1 cellular context compared by ENCODE assay signal in the genomic region with DNA sequence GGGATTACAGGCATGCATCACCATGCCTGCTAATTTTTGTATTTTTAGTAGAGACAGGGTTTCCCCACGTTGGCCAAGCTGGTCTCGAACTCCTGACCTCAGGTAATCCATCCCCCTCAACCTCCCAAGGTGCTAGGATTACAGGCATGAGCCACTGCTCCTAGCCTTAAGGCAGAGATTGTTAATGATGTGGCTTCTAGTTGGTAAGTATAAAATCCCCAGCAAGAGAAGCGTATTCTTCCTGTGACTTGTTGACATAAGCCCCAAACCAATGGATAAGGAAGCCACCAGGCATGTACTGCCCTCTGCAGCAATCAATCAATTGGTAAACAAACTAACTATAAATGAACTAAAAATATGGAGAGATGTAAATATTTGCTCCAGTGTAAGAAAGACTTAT.
TF ChIP-seq lines count a peak whose summit lies in the region.

No MANE protein-coding gene starts in this region.

TF ChIP-seq in WTC11, 78 proteins besides CTCF, POLR2A, EP300 and RAD21 (continued from another document):
- TF ChIP-seq, protein P1, sequence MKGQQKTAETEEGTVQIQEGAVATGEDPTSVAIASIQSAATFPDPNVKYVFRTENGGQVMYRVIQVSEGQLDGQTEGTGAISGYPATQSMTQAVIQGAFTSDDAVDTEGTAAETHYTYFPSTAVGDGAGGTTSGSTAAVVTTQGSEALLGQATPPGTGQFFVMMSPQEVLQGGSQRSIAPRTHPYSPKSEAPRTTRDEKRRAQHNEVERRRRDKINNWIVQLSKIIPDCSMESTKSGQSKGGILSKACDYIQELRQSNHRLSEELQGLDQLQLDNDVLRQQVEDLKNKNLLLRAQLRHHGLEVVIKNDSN (CRISPR knock-in tag; IDR thresholded peaks at IDR 0.05): no peak
- TF ChIP-seq AR (CRISPR knock-in tag; IDR thresholded peaks at IDR 0.05) (no peak), ZNF138 (CRISPR knock-in tag; conservative IDR thresholded peaks at IDR 0.05) (no peak), FOXK1 (CRISPR knock-in tag; IDR thresholded peaks at IDR 0.05) (no peak)
- TF ChIP-seq, protein P2, sequence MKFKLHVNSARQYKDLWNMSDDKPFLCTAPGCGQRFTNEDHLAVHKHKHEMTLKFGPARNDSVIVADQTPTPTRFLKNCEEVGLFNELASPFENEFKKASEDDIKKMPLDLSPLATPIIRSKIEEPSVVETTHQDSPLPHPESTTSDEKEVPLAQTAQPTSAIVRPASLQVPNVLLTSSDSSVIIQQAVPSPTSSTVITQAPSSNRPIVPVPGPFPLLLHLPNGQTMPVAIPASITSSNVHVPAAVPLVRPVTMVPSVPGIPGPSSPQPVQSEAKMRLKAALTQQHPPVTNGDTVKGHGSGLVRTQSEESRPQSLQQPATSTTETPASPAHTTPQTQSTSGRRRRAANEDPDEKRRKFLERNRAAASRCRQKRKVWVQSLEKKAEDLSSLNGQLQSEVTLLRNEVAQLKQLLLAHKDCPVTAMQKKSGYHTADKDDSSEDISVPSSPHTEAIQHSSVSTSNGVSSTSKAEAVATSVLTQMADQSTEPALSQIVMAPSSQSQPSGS (CRISPR knock-in tag; IDR thresholded peaks at IDR 0.05; ENCODE audit: borderline replicate concordance, low read depth): no peak
TF ChIP-seq in WTC11: peak in this region for 0.
